In genomic region chr5:79021753-79022152, GRCh38 we compare ENCODE assay signal across 16 cellular contexts. TPM values are rescaled to one million over a fixed set of nuclear protein-coding genes. Genes with fewer than 3 reads are reported as not detected.
DNase-seq lines count a peak whose midpoint lies in the region; ATAC-seq, FAIRE-seq and TF ChIP-seq lines count a peak whose summit lies in the region.
"Had no signal": no experiment of that assay in that cellular context is flagged by ENCODE, and none has a peak within 500 bp of the region (broad histone marks: within the 10 kb centered on the region; RNA-seq: fewer than 3 reads in every experiment).

No MANE protein-coding gene starts in this region.

- no peak overlapping the region for H3K27ac ChIP-seq in BLaER1 treated with 17β-estradiol and CSF1 and Interleukin-3, amounts not matched to agents 10 nM and 100 nM
- 0 out of 2 replicates have a peak overlapping the region, but pooled peaks have one; percentile 12 for H3K27ac ChIP-seq in VCaP
- H3K27ac ChIP-seq: colonic mucosa, hepatocyte, tibial nerve had no signal

- no peaks in the 10 kb centered on the region for H3K9me3 ChIP-seq in BLaER1 treated with 17β-estradiol and CSF1 and Interleukin-3, amounts not matched to agents 10 nM and 100 nM (replicated peaks in 1 of 11)
- no peaks in the 10 kb centered on the region for H3K9me3 ChIP-seq in Loucy (ENCODE audit: insufficient read depth, low read depth, low read length)
- no peaks in the 10 kb centered on the region for H3K9me3 ChIP-seq in iPS-15b (ENCODE audit: control insufficient read depth, insufficient read depth, low read length)
- H3K9me3 ChIP-seq: colonic mucosa, tibial nerve had no signal

- H3K4me1 ChIP-seq in BLaER1 treated with 17β-estradiol and CSF1 and Interleukin-3, amounts not matched to agents 10 nM and 100 nM: peaks cover 0 to 10% (median 8%) of the 10 kb centered on the region in 10 experiments; a peak in 12 of 20 replicates
- H3K4me1 ChIP-seq in Loucy (ENCODE audit: insufficient read depth, low read length, poor library complexity, severe bottlenecking): peaks cover 13% of the 10 kb centered on the region
- H3K4me1 ChIP-seq in iPS-15b (ENCODE audit: control insufficient read depth, insufficient read depth, low read length): peaks cover 16% of the 10 kb centered on the region
- H3K4me1 ChIP-seq: colonic mucosa had no signal

- ATAC-seq in HG03095 (IDR thresholded peaks at IDR 0.05; ENCODE audit: unreplicated experiment) (no peak), HG03108 (IDR thresholded peaks at IDR 0.05; ENCODE audit: unreplicated experiment) (no peak), HG03457 (IDR thresholded peaks at IDR 0.05; ENCODE audit: unreplicated experiment) (no peak)
- ATAC-seq: activated T-cell treated with anti-CD3 and anti-CD28 coated beads, Interleukin-2, amount 50 U/mL, for 72 hours had no signal

- no peak overlapping the region for H2AFZ ChIP-seq in Loucy (ENCODE audit: low read length)

- H3K36me3 ChIP-seq in BLaER1 treated with 17β-estradiol and CSF1 and Interleukin-3, amounts not matched to agents 10 nM and 100 nM: no peaks in the 10 kb centered on the region
- H3K36me3 ChIP-seq in Loucy (ENCODE audit: insufficient read depth, low read length) (no peaks in the 10 kb centered on the region), iPS-15b (ENCODE audit: control insufficient read depth, insufficient read depth, low read length) (no peaks in the 10 kb centered on the region)
- H3K36me3 ChIP-seq: colonic mucosa, tibial nerve had no signal

- H4K20me1 ChIP-seq in BLaER1 treated with 17β-estradiol and CSF1 and Interleukin-3, amounts not matched to agents 10 nM and 100 nM: no peaks in the 10 kb centered on the region
- H4K20me1 ChIP-seq in Loucy (ENCODE audit: insufficient read depth, low read length, poor library complexity, severe bottlenecking): no peaks in the 10 kb centered on the region

- H3K9me2 ChIP-seq in Loucy (replicated peaks; ENCODE audit: low read depth, low read length): no peaks in the 10 kb centered on the region

- no peak for TF ChIP-seq POLR2A in GM12892 (IDR thresholded peaks at IDR 0.05; ENCODE audit: low read depth, low read length)

- no peaks in the 10 kb centered on the region for H3F3A ChIP-seq in Loucy (ENCODE audit: low read depth)

- peak overlapping the region in 6 of 11 experiments; percentile 2 to 31 (median 20); a peak in 4 of 22 replicates for H3K4me2 ChIP-seq in BLaER1 treated with 17β-estradiol and CSF1 and Interleukin-3, amounts not matched to agents 10 nM and 100 nM
- peak overlapping the region; percentile 47 for H3K4me2 ChIP-seq in Loucy (ENCODE audit: low read depth, low read length, poor library complexity, severe bottlenecking)

- H3K79me2 ChIP-seq in Loucy (ENCODE audit: insufficient read depth, low read length): no peaks in the 10 kb centered on the region
- H3K79me2 ChIP-seq: hepatocyte had no signal

- H3K27me3 ChIP-seq in BLaER1 treated with 17β-estradiol and CSF1 and Interleukin-3, amounts not matched to agents 10 nM and 100 nM: no peaks in the 10 kb centered on the region
- H3K27me3 ChIP-seq in Loucy (ENCODE audit: insufficient read depth, low read length, poor library complexity, severe bottlenecking): no peaks in the 10 kb centered on the region
- no peaks in the 10 kb centered on the region for H3K27me3 ChIP-seq in iPS-15b (ENCODE audit: control insufficient read depth, insufficient read depth, low read length)
- H3K27me3 ChIP-seq: colonic mucosa, tibial nerve had no signal

- H3K4me3 ChIP-seq in BLaER1 treated with 17β-estradiol and CSF1 and Interleukin-3, amounts not matched to agents 10 nM and 100 nM: no peak overlapping the region
- no peak overlapping the region for H3K4me3 ChIP-seq in Loucy (ENCODE audit: low read length, poor library complexity, severe bottlenecking)
- H3K4me3 ChIP-seq in iPS-15b (ENCODE audit: low read depth, low read length): peak overlapping the region; percentile 14
- H3K4me3 ChIP-seq: colonic mucosa, hepatocyte, lung, tibial nerve had no signal

- TF ChIP-seq CTCF in Loucy (conservative IDR thresholded peaks at IDR 0.05; ENCODE audit: low read length) (no peak), VCaP (conservative IDR thresholded peaks at IDR 0.05) (no peak)

- DNase-seq in GM12892 (ENCODE audit: insufficient read length): no peak

- FAIRE-seq in GM12892 (lab: Jason Lieb, UNC): no peak
- FAIRE-seq: endometrium had no signal

- H3K9ac ChIP-seq in BLaER1 treated with 17β-estradiol and CSF1 and Interleukin-3, amounts not matched to agents 10 nM and 100 nM: peak overlapping the region in 1 of 11 experiments; percentile 10; a peak in 1 of 22 replicates
- H3K9ac ChIP-seq in Loucy (ENCODE audit: low read depth, low read length, poor library complexity, severe bottlenecking) (no peak overlapping the region), iPS-15b (ENCODE audit: low read depth, low read length) (no peak overlapping the region)

RNA-seq across cellular contexts. Expression of gene ARSB, which starts 36.6 kb away (rescaled TPM):
- polyA plus RNA-seq in GM12892 (2012; ENCODE audit: missing spikeins): 3.3 TPM

RNA-seq across cellular contexts. Expression of gene DMGDH, which starts 47.7 kb away (rescaled TPM):
- 0.28 TPM for polyA plus RNA-seq in GM12892 (2012; ENCODE audit: missing spikeins)

RNA-seq across cellular contexts. Expression of gene BHMT2, which starts 47.8 kb away (rescaled TPM):
- not detected for polyA plus RNA-seq in GM12892 (2012; ENCODE audit: missing spikeins)
- polyA plus RNA-seq: hepatocyte; keratinocyte; naive thymus-derived CD4-positive, alpha-beta T cell had no signal
